In genomic region chr9:77957652-77958051, GRCh38 we compare ENCODE assay signal across 17 cellular contexts.
DNase-seq lines count a peak whose midpoint lies in the region; ATAC-seq and TF ChIP-seq lines count a peak whose summit lies in the region.
"Had no signal": no experiment of that assay in that cellular context is flagged by ENCODE, and none has a peak within 500 bp of the region (broad histone marks: within the 10 kb centered on the region; RNA-seq: fewer than 3 reads in every experiment).

No MANE protein-coding gene starts in this region.

- CTCF ChIA-PET in activated naive CD4-positive, alpha-beta T cell treated with anti-CD3 and anti-CD28 coated beads for 36 hours (lab: Charles Lee) = interaction anchor here (1.4 kb wide), 1 partner anchor 78 kb away, joined by 4 read pairs; no protein-coding TSS in a partner anchor

- H3K4me3 Mint-ChIP-seq in activated naive CD4-positive, alpha-beta T cell treated with anti-CD3 and anti-CD28 coated beads for 36 hours = no peak overlapping the region
- no peak overlapping the region for H3K4me3 Mint-ChIP-seq in effector memory CD8-positive, alpha-beta T cell
- no peak overlapping the region for H3K4me3 Mint-ChIP-seq in osteocyte (ENCODE audit: unreplicated experiment)
- H3K4me3 Mint-ChIP-seq in activated T-helper 2 cell treated with anti-CD3 and anti-CD28 coated beads, Interferon-gamma antibody, Interleukin-2, Interleukin-4, amounts not matched to agents 10 μg/mL and 5 μg/mL and 100 μg/mL, durations not matched to agents 14 hours and 24 hours and 36 hours (ENCODE audit: low read depth) = no peak overlapping the region
- H3K4me3 Mint-ChIP-seq: nephron had no signal

- H3K9me3 ChIP-seq in uterus = no peaks in the 10 kb centered on the region
- H3K9me3 ChIP-seq: stomach had no signal

- DNase-seq in activated naive CD4-positive, alpha-beta T cell treated with anti-CD3 and anti-CD28 coated beads for 36 hours = peak; percentile 37
- no peak for DNase-seq in activated naive CD4-positive, alpha-beta T cell (lab: John Stamatoyannopoulos, UW)
- peak; percentile 57 for DNase-seq in MV-4-11 (lab: John Stamatoyannopoulos, UW)
- no peak for DNase-seq in effector memory CD8-positive, alpha-beta T cell
- no peak for DNase-seq in osteocyte (ENCODE audit: extremely low spot score, unreplicated experiment)
- no peak for DNase-seq in uterus
- DNase-seq in inferior parietal cortex (ENCODE audit: extremely low spot score) = no peak
- no peak for DNase-seq in activated T-helper 2 cell treated with anti-CD3 and anti-CD28 coated beads, Interferon-gamma antibody, Interleukin-2, Interleukin-4, amounts not matched to agents 10 μg/mL and 5 μg/mL and 100 μg/mL, durations not matched to agents 14 hours and 24 hours and 36 hours (ENCODE audit: low spot score)
- DNase-seq: amniotic stem cell; KG1; NCI-H187 treated with DMSO at 0.1 percent for 48 hours; NCI-H524 treated with DMSO at 0.1 percent for 48 hours; stimulated activated CD4-positive, alpha-beta T cell treated with anti-CD3 and anti-CD28 coated beads, Interleukin-12 subunit alpha, Interleukin-12 subunit beta, amount 100 ng/mL, for 4 hours; stomach had no signal

- H3K27me3 Mint-ChIP-seq in activated naive CD4-positive, alpha-beta T cell treated with anti-CD3 and anti-CD28 coated beads for 36 hours (ENCODE audit: low read depth) = no peaks in the 10 kb centered on the region
- peaks cover 0 to 27% of the 10 kb centered on the region in 2 donors for H3K27me3 Mint-ChIP-seq in effector memory CD8-positive, alpha-beta T cell
- no peaks in the 10 kb centered on the region for H3K27me3 Mint-ChIP-seq in osteocyte (ENCODE audit: unreplicated experiment)
- no peaks in the 10 kb centered on the region for H3K27me3 Mint-ChIP-seq in activated T-helper 2 cell treated with anti-CD3 and anti-CD28 coated beads, Interferon-gamma antibody, Interleukin-2, Interleukin-4, amounts not matched to agents 10 μg/mL and 5 μg/mL and 100 μg/mL, durations not matched to agents 14 hours and 24 hours and 36 hours (ENCODE audit: low read depth)

- peaks cover 0 to 5% of the 10 kb centered on the region in 2 donors for H3K4me1 ChIP-seq in uterus

- H3K27me3 ChIP-seq in uterus = no peaks in the 10 kb centered on the region
- H3K27me3 ChIP-seq: stomach had no signal

- no peaks in the 10 kb centered on the region for H3K36me3 Mint-ChIP-seq in activated naive CD4-positive, alpha-beta T cell treated with anti-CD3 and anti-CD28 coated beads for 36 hours (ENCODE audit: low read depth)
- H3K36me3 Mint-ChIP-seq in effector memory CD8-positive, alpha-beta T cell (ENCODE audit: insufficient read depth) = no peaks in the 10 kb centered on the region
- H3K36me3 Mint-ChIP-seq in osteocyte (ENCODE audit: unreplicated experiment) = no peaks in the 10 kb centered on the region
- H3K36me3 Mint-ChIP-seq in activated T-helper 2 cell treated with anti-CD3 and anti-CD28 coated beads, Interferon-gamma antibody, Interleukin-2, Interleukin-4, amounts not matched to agents 10 μg/mL and 5 μg/mL and 100 μg/mL, durations not matched to agents 14 hours and 24 hours and 36 hours (ENCODE audit: low read depth) = peaks cover 8% of the 10 kb centered on the region

- H3K4me3 ChIP-seq in uterus = no peak overlapping the region
- H3K4me3 ChIP-seq: lung, SK-N-MC, stomach had no signal

- no peak overlapping the region for H3K27ac Mint-ChIP-seq in activated naive CD4-positive, alpha-beta T cell treated with anti-CD3 and anti-CD28 coated beads for 36 hours
- H3K27ac Mint-ChIP-seq in effector memory CD8-positive, alpha-beta T cell = no peak overlapping the region
- H3K27ac Mint-ChIP-seq in osteocyte (ENCODE audit: unreplicated experiment) = peak overlapping the region; percentile 47
- no peak overlapping the region for H3K27ac Mint-ChIP-seq in activated T-helper 2 cell treated with anti-CD3 and anti-CD28 coated beads, Interferon-gamma antibody, Interleukin-2, Interleukin-4, amounts not matched to agents 10 μg/mL and 5 μg/mL and 100 μg/mL, durations not matched to agents 14 hours and 24 hours and 36 hours
- H3K27ac Mint-ChIP-seq: nephron had no signal

- peak; percentile 27 for ATAC-seq in effector memory CD8-positive, alpha-beta T cell (replicated peaks)

- H3K9me3 Mint-ChIP-seq in activated naive CD4-positive, alpha-beta T cell treated with anti-CD3 and anti-CD28 coated beads for 36 hours = no peaks in the 10 kb centered on the region
- H3K9me3 Mint-ChIP-seq in effector memory CD8-positive, alpha-beta T cell = no peaks in the 10 kb centered on the region
- no peaks in the 10 kb centered on the region for H3K9me3 Mint-ChIP-seq in osteocyte (ENCODE audit: unreplicated experiment)
- no peaks in the 10 kb centered on the region for H3K9me3 Mint-ChIP-seq in activated T-helper 2 cell treated with anti-CD3 and anti-CD28 coated beads, Interferon-gamma antibody, Interleukin-2, Interleukin-4, amounts not matched to agents 10 μg/mL and 5 μg/mL and 100 μg/mL, durations not matched to agents 14 hours and 24 hours and 36 hours
- H3K9me3 Mint-ChIP-seq: nephron had no signal

- intact Hi-C loops in activated naive CD4-positive, alpha-beta T cell treated with anti-CD3 and anti-CD28 coated beads for 36 hours (cut with micrococcal nuclease) = no loop called here
- intact Hi-C loops in uterus (cut with DNase I; ENCODE audit: low total_unique reads) = no loop called here
- intact Hi-C loops in activated T-helper 2 cell treated with anti-CD3 and anti-CD28 coated beads, Interferon-gamma antibody, Interleukin-2, Interleukin-4, amounts not matched to agents 10 μg/mL and 5 μg/mL and 100 μg/mL, durations not matched to agents 14 hours and 24 hours and 36 hours (cut with micrococcal nuclease) = no loop called here

- H3K4me1 Mint-ChIP-seq in activated naive CD4-positive, alpha-beta T cell treated with anti-CD3 and anti-CD28 coated beads for 36 hours (ENCODE audit: low read depth) = peaks cover 56% of the 10 kb centered on the region
- H3K4me1 Mint-ChIP-seq in effector memory CD8-positive, alpha-beta T cell (ENCODE audit: low read depth in 2 of 2) = peaks cover 7 to 16% of the 10 kb centered on the region in 2 donors
- H3K4me1 Mint-ChIP-seq in osteocyte (ENCODE audit: unreplicated experiment) = peaks cover 70% of the 10 kb centered on the region
- H3K4me1 Mint-ChIP-seq in activated T-helper 2 cell treated with anti-CD3 and anti-CD28 coated beads, Interferon-gamma antibody, Interleukin-2, Interleukin-4, amounts not matched to agents 10 μg/mL and 5 μg/mL and 100 μg/mL, durations not matched to agents 14 hours and 24 hours and 36 hours (ENCODE audit: low read depth) = peaks cover 43% of the 10 kb centered on the region

- no peak for TF ChIP-seq POLR2A in uterus (IDR thresholded peaks at IDR 0.05)

- H3K27ac ChIP-seq in uterus = no peak overlapping the region
- H3K27ac ChIP-seq: SK-N-MC, stomach had no signal

- H3K36me3 ChIP-seq in uterus = no peaks in the 10 kb centered on the region
- H3K36me3 ChIP-seq: stomach had no signal

- no peak for TF ChIP-seq CTCF in osteocyte (IDR thresholded peaks at IDR 0.05)
- TF ChIP-seq CTCF in uterus (IDR thresholded peaks at IDR 0.05) = no peak

Comparison
In these comparisons a context has a peak if more than half of its experiments do, and no peak if none do; other contexts are left out.
1. DNase-seq: peak in activated naive CD4-positive, alpha-beta T cell treated with anti-CD3 and anti-CD28 coated beads for 36 hours (single experiment) and MV-4-11 (single experiment); none in activated naive CD4-positive, alpha-beta T cell (0 of 4), effector memory CD8-positive, alpha-beta T cell (0 of 3), osteocyte (single experiment), uterus (0 of 2), inferior parietal cortex (single experiment) and activated T-helper 2 cell treated with anti-CD3 and anti-CD28 coated beads, Interferon-gamma antibody, Interleukin-2, Interleukin-4, amounts not matched to agents 10 μg/mL and 5 μg/mL and 100 μg/mL, durations not matched to agents 14 hours and 24 hours and 36 hours (single experiment).